Comparison of ENCODE assay signal across 26 cellular contexts in the genomic region with DNA sequence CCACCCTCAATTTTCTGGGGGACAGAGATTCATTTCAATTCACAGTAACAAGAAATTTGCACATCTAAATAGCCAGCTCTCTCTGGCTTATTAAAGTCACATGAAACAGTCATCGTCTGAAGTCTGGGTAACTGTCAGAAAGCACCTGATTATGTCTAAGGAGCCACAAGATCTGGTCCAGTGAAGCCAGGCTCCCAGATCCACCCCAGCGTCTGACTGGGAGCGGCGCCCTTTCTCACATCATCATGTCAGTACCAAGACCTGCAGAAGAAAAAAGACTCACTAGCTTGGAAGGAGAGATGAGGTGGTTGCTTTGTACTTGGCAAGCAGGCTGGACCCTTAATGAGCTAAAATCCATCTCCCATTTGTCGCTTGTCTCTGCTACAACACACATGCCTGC. TPM values are rescaled to one million over a fixed set of nuclear protein-coding genes. Genes with fewer than 3 reads are reported as not detected.
A peak's percentile ranks its signal among the peaks of the same experiment; 100 is the strongest.
DNase-seq lines count a peak whose midpoint lies in the region; ATAC-seq, FAIRE-seq and TF ChIP-seq lines count a peak whose summit lies in the region.
"Had no signal": no experiment of that assay in that cellular context is flagged by ENCODE, and none has a peak within 500 bp of the region (broad histone marks: within the 10 kb centered on the region; RNA-seq: fewer than 3 reads in every experiment).

No MANE protein-coding gene starts in this region.

- in situ Hi-C loops in GM12878 (cut with MboI): no loop called here

- TF ChIP-seq CTCF in GM06990 (IDR thresholded peaks at IDR 0.05; ENCODE audit: insufficient read depth, low read length, poor library complexity, severe bottlenecking) (no peak), GM12878 (IDR thresholded peaks at IDR 0.05 in 2 of 3, conservative IDR thresholded peaks at IDR 0.05 in 1 of 3; ENCODE audit: control insufficient read depth in 2 of 3, extremely low read depth in 1 of 3, insufficient read depth in 1 of 3, low read depth in 3 of 3, low read length in 3 of 3) (peak in 1 of 3 experiments; percentile 5; a peak in 1 of 6 replicates), smooth muscle cell (IDR thresholded peaks at IDR 0.05; ENCODE audit: borderline replicate concordance, insufficient read depth, poor library complexity, severe bottlenecking) (no peak)

- TF ChIP-seq RAD21 in GM12878 (IDR thresholded peaks at IDR 0.05; ENCODE audit: insufficient read depth, low read depth, low read length): peak; percentile 37

- CTCF ChIA-PET in GM12878 (lab: Yijun Ruan, JAX): interaction anchor here (0.6 to 5.8 kb wide), 10 partner anchors 8 to 205 kb away, joined by 3 to 67 read pairs (median 5); no protein-coding TSS in a partner anchor

- H4K20me1 ChIP-seq in GM12878 (ENCODE audit: control insufficient read depth, insufficient read depth) (no peaks in the 10 kb centered on the region), smooth muscle cell (ENCODE audit: low read depth) (no peaks in the 10 kb centered on the region)

- H3K36me3 ChIP-seq in GM06990 (ENCODE audit: control insufficient read depth, insufficient read depth, low read length): peaks cover 20% of the 10 kb centered on the region
- peaks cover 15 to 32% of the 10 kb centered on the region in 2 experiments; a peak in 3 of 4 replicates for H3K36me3 ChIP-seq in GM12878 (ENCODE audit: control insufficient read depth in 2 of 2, insufficient read depth in 2 of 2, low read length in 1 of 2)
- H3K36me3 ChIP-seq in smooth muscle cell (ENCODE audit: low read depth): no peaks in the 10 kb centered on the region
- H3K36me3 ChIP-seq: breast epithelium, colonic mucosa, gastrocnemius medialis had no signal

- H3K9me3 ChIP-seq in GM12878 (replicated peaks; ENCODE audit: control insufficient read depth, insufficient read depth, low read length) (no peaks in the 10 kb centered on the region), smooth muscle cell (replicated peaks; ENCODE audit: low read depth) (no peaks in the 10 kb centered on the region)
- H3K9me3 ChIP-seq: adrenal gland, breast epithelium, colonic mucosa, esophagus muscularis mucosa, gastrocnemius medialis, left ventricle myocardium inferior, mucosa of descending colon, right lobe of liver had no signal

- POLR2A ChIA-PET in GM12878 (lab: Charles Lee): interaction anchor here (0.6 to 9.8 kb wide), 5 partner anchors 19 to 592 kb away, joined by 3 to 122 read pairs (median 5); partner anchors contain the start of gene CHCHD2

- DNase-seq in GM06990 (ENCODE audit: extremely low read depth, insufficient read length) (peak; percentile 56), GM12878 (ENCODE audit: low read depth, low spot score) (no peak), OCI-M2 (lab: John Stamatoyannopoulos, UW; ENCODE audit: unreplicated experiment) (no peak), smooth muscle cell (lab: John Stamatoyannopoulos, UW; ENCODE audit: unreplicated experiment) (no peak), HUDEP-2 (lab: John Stamatoyannopoulos, UW; ENCODE audit: unreplicated experiment in 76 of 76) (no peak)
- DNase-seq: ACHN; activated CD8-positive, alpha-beta T cell treated with anti-CD3 and anti-CD28 coated beads for 36 hours; activated naive CD4-positive, alpha-beta T cell; adrenal gland; C1 segment of cervical spinal cord; colonic mucosa; gastrocnemius medialis; H9; hippocampal formation; left ventricle myocardium inferior; mucosa of descending colon; NCI-H1105 treated with DMSO at 0.1 percent for 48 hours; NCI-H2081 treated with DMSO at 0.1 percent for 48 hours; NCI-H510A treated with DMSO at 0.1 percent for 48 hours; right lobe of liver had no signal

- H3K9ac ChIP-seq in GM12878 (ENCODE audit: control insufficient read depth, insufficient read depth, low read length) (peak overlapping the region; percentile 22; the same call in 1 of the 2 replicates), smooth muscle cell (ENCODE audit: low read depth) (no peak overlapping the region)

- H3K79me2 ChIP-seq in GM12878 (ENCODE audit: control insufficient read depth, insufficient read depth, low read length) (peaks cover 75% of the 10 kb centered on the region), smooth muscle cell (ENCODE audit: low read depth) (no peaks in the 10 kb centered on the region)

- WGBS in GM12878 (ENCODE audit: insufficient coverage, insufficient replicate concordance, low lambda C conversion rate, missing lambda C conversion rate): 1% methylated on average over 5 of the region's 5 CpGs
- WGBS in smooth muscle cell (ENCODE audit: low lambda C conversion rate): 98% methylated on average over 5 of the region's 5 CpGs

- H3K4me3 ChIP-seq in GM06990 (replicated peaks; ENCODE audit: low read depth, low read length): peak overlapping the region; percentile 61
- H3K4me3 ChIP-seq in GM12878: peak overlapping the region; percentile 56; the same call in 1 of the 2 replicates
- no peak overlapping the region for H3K4me3 ChIP-seq in smooth muscle cell
- H3K4me3 ChIP-seq: adrenal gland, breast epithelium, colonic mucosa, esophagus muscularis mucosa, gastrocnemius medialis, left ventricle myocardium inferior, mucosa of descending colon, right lobe of liver had no signal

- peak; percentile 45 to 58; a peak in 1 of 4 replicates for TF ChIP-seq EP300 in GM12878 (IDR thresholded peaks at IDR 0.05; ENCODE audit: borderline replicate concordance in 1 of 2, control insufficient read depth in 1 of 2, low read depth in 2 of 2, low read length in 2 of 2)

- no peak for FAIRE-seq in GM12878 (lab: Jason Lieb, UNC)

- H3K27ac ChIP-seq in GM12878 (ENCODE audit: control insufficient read depth, insufficient read depth): peak overlapping the region; percentile 62
- no peak overlapping the region for H3K27ac ChIP-seq in smooth muscle cell (ENCODE audit: low read depth)
- H3K27ac ChIP-seq: adrenal gland, breast epithelium, colonic mucosa, esophagus muscularis mucosa, left ventricle myocardium inferior, right lobe of liver had no signal

- intact Hi-C loops in GM12878 (cut with micrococcal nuclease; ENCODE audit: unreplicated experiment): no loop called here

- TF ChIP-seq POLR2A in GM12878 (IDR thresholded peaks at IDR 0.05; ENCODE audit: low read depth, low read length): no peak

- ATAC-seq in GM18858 (IDR thresholded peaks at IDR 0.05; ENCODE audit: unreplicated experiment) (peak; percentile 22), HG03039 (IDR thresholded peaks at IDR 0.05; ENCODE audit: unreplicated experiment) (peak; percentile 26), GM12878 (peak; percentile 36), HG02571 (IDR thresholded peaks at IDR 0.05; ENCODE audit: unreplicated experiment) (no peak)
- ATAC-seq: activated CD8-positive, alpha-beta T cell treated with anti-CD3 and anti-CD28 coated beads for 36 hours; gastrocnemius medialis; right lobe of liver; SK-N-SH treated with all-trans-retinoic acid at 6 μM for 48 hours had no signal

- SMC1A ChIA-PET in GM12878 (lab: Charles Lee; ENCODE audit: uncharacterized antibody, unreplicated experiment): interaction anchor here (1.3 to 21.7 kb wide), 7 partner anchors 8 to 53 kb away, joined by 3 to 354 read pairs (median 6); no protein-coding TSS in a partner anchor

- H2AFZ ChIP-seq in GM12878 (ENCODE audit: control insufficient read depth, low read depth, low read length) (no peak overlapping the region), smooth muscle cell (ENCODE audit: low read depth) (no peak overlapping the region)

- H3K4me2 ChIP-seq in GM12878 (ENCODE audit: control insufficient read depth, insufficient read depth): peak overlapping the region; percentile 36
- no peak overlapping the region for H3K4me2 ChIP-seq in smooth muscle cell

- no peaks in the 10 kb centered on the region for H3F3A ChIP-seq in smooth muscle cell (ENCODE audit: low read depth)

- BruUV-seq in GM12878 (replicated peaks; lab: Mats Ljungman, UMichigan): no TSS peak

- RAD21 ChIA-PET in GM12878 (lab: Charles Lee; ENCODE audit: unreplicated experiment): interaction anchor here (0.6 to 6.9 kb wide), 6 partner anchors 10 to 205 kb away, joined by 4 to 150 read pairs (median 19); no protein-coding TSS in a partner anchor

- H3K4me1 ChIP-seq in GM12878 (ENCODE audit: control insufficient read depth, insufficient read depth, low read length) (peaks cover 83% of the 10 kb centered on the region), smooth muscle cell (ENCODE audit: low read depth) (no peaks in the 10 kb centered on the region)
- H3K4me1 ChIP-seq: breast epithelium, colonic mucosa had no signal

- H3K27me3 ChIP-seq in GM06990 (replicated peaks; ENCODE audit: control insufficient read depth, insufficient read depth, low read length) (no peaks in the 10 kb centered on the region), GM12878 (replicated peaks in 1 of 2; ENCODE audit: control insufficient read depth in 2 of 2, insufficient read depth in 2 of 2, low read length in 1 of 2) (no peaks in the 10 kb centered on the region), smooth muscle cell (ENCODE audit: low read depth) (no peaks in the 10 kb centered on the region)
- H3K27me3 ChIP-seq: adrenal gland, breast epithelium, colonic mucosa, esophagus muscularis mucosa, gastrocnemius medialis, right lobe of liver had no signal

TF ChIP-seq in GM12878, 131 proteins besides CTCF, POLR2A, EP300 and RAD21 (continues in another document):
- TF ChIP-seq EED (IDR thresholded peaks at IDR 0.05; ENCODE audit: low read depth): peak; percentile 58

RNA-seq across cellular contexts. Expression of gene VOPP1, which starts 58.5 kb away (rescaled TPM):
- total RNA-seq in GM12878 (2013; cell fraction: nucleolus; rRNA removed): 130 and 131 TPM in 2 replicates
- total RNA-seq in GM12878 (2014; rRNA removed): 198 and 200 TPM in 2 replicates
- total RNA-seq in GM12878 (2014; rRNA removed; fragmentation: Illumina TruSeq; extraction: Trizol): 135 and 144 TPM in 2 replicates
- 205 and 206 TPM in 2 replicates for total RNA-seq in GM12878 (2021)
- polyA plus RNA-seq in GM12878 (2011; ENCODE audit: low read depth): 123 TPM
- polyA plus RNA-seq in GM12878 (2011; rRNA removed): 101 and 118 TPM in 2 replicates
- polyA plus RNA-seq in GM12878 (2011; cell fraction: cytosol; rRNA removed): 103 and 118 TPM in 2 replicates
- polyA plus RNA-seq in GM12878 (2011; cell fraction: nucleus; rRNA removed): 51.0 and 62.5 TPM in 2 replicates
- polyA plus RNA-seq in GM12878 (2012): 135 and 137 TPM in 2 replicates
- 116 and 141 TPM in 2 replicates for polyA plus RNA-seq in GM12878 (2014; fragmentation: Illumina TruSeq; extraction: Trizol)
- 10 to 100 TPM; 32.8 to 78.5 TPM for polyA plus RNA-seq in GM12878 (2014; fragmentation: Nextera tagmentation; extraction: Ambion mirVana)
- 203 and 212 TPM in 2 replicates for polyA plus RNA-seq in GM12878 (2014; rRNA removed)
- 10 to 100 TPM; 54.4 to 71.5 TPM for polyA plus RNA-seq in GM12878 (2016; fragmentation: Nextera tagmentation; extraction: Ambion mirVana)
- polyA minus RNA-seq in GM12878 (2011; rRNA and poly(A)+ RNA removed): 139 and 160 TPM in 2 replicates
- polyA minus RNA-seq in GM12878 (2011; cell fraction: cytosol; rRNA and poly(A)+ RNA removed): 60.1 and 81.5 TPM in 2 replicates
- polyA minus RNA-seq in GM12878 (2011; cell fraction: nucleus; rRNA and poly(A)+ RNA removed): 37.2 and 80.3 TPM in 2 replicates
- total RNA-seq in smooth muscle cell: 25.8 and 26.6 TPM in 2 replicates
- 13.4 and 18.3 TPM in 2 replicates for polyA plus RNA-seq in smooth muscle cell
